1 cellular context compared by ENCODE assay signal in genomic region chr3:50260027-50260941, GRCh38.
TF ChIP-seq lines count a peak whose summit lies in the region.

No MANE protein-coding gene starts in this region.

TF ChIP-seq in K562, 482 proteins besides CTCF, POLR2A, EP300 and RAD21 (continued from another document):
- TF ChIP-seq NKRF (IDR thresholded peaks at IDR 0.05; ENCODE audit: borderline replicate concordance) (no peak), HMGN3 (IDR thresholded peaks at IDR 0.05; ENCODE audit: borderline replicate concordance, extremely low read depth, insufficient read length, low read depth, low read length) (peak; percentile 81), ZNF124 (CRISPR knock-in tag; IDR thresholded peaks at IDR 0.05) (no peak), CBX1 (IDR thresholded peaks at IDR 0.05; ENCODE audit: low read depth) (no peak), POLR2G (IDR thresholded peaks at IDR 0.05; ENCODE audit: low read depth, low read length) (peak; percentile 78), ZNF140 (CRISPR knock-in tag; IDR thresholded peaks at IDR 0.05) (no peak), ATF1 (CRISPR knock-in tag; IDR thresholded peaks at IDR 0.05) (peak; percentile 32; the same call in 1 of the 2 replicates), ATF1 (tag; IDR thresholded peaks at IDR 0.05) (peak; percentile 84), RBFOX2 (IDR thresholded peaks at IDR 0.05; ENCODE audit: low read depth, low read length) (peak; percentile 77), MBD2 (IDR thresholded peaks at IDR 0.05; ENCODE audit: borderline replicate concordance, low read depth) (no peak), ZKSCAN8 (CRISPR knock-in tag; IDR thresholded peaks at IDR 0.05) (no peak), GMEB1 (CRISPR knock-in tag; IDR thresholded peaks at IDR 0.05) (0 out of 2 replicates have a peak, but pooled peaks have one; percentile 27), ZBTB12 (CRISPR knock-in tag; IDR thresholded peaks at IDR 0.05) (peak; percentile 66; the same call in 1 of the 2 replicates), ZBTB1 (CRISPR knock-in tag; IDR thresholded peaks at IDR 0.05; ENCODE audit: borderline replicate concordance, low read depth) (0 out of 2 replicates have a peak, but pooled peaks have one; percentile 22), ESRRA (IDR thresholded peaks at IDR 0.05; ENCODE audit: borderline replicate concordance, low read depth) (peak; percentile 32; the same call in 1 of the 2 replicates), JUND (IDR thresholded peaks at IDR 0.05; ENCODE audit: borderline replicate concordance, low read depth, low read length) (peak; percentile 95), JUND (tag; IDR thresholded peaks at IDR 0.05; ENCODE audit: borderline replicate concordance, low read depth, low read length) (peak; percentile 88; the same call in 1 of the 3 replicates), DPF2 (IDR thresholded peaks at IDR 0.05) (no peak), FOXM1 (IDR thresholded peaks at IDR 0.05; ENCODE audit: low read depth) (no peak), FOXM1 (CRISPR knock-in tag; IDR thresholded peaks at IDR 0.05; ENCODE audit: low read depth) (no peak; the same call in 1 of the 2 replicates), PURB (CRISPR knock-in tag; IDR thresholded peaks at IDR 0.05; ENCODE audit: low read depth) (no peak), MYC (IDR thresholded peaks at IDR 0.05; ENCODE audit: low read depth, low read length) (peak; percentile 63), MYC (CRISPR knock-in tag; IDR thresholded peaks at IDR 0.05; ENCODE audit: borderline replicate concordance, low read depth) (no peak), VEZF1 (CRISPR knock-in tag; IDR thresholded peaks at IDR 0.05) (peak; percentile 42; the same call in 1 of the 2 replicates), FOSL1 (tag; conservative IDR thresholded peaks at IDR 0.05) (0 out of 2 replicates have a peak, but pooled peaks have one; percentile 36), STAG1 (CRISPR knock-in tag; IDR thresholded peaks at IDR 0.05; ENCODE audit: borderline replicate concordance) (peak; percentile 54; the same call in 1 of the 2 replicates), POLR2B (IDR thresholded peaks at IDR 0.05; ENCODE audit: low read depth, partially characterized antibody) (no peak), TCF7 (IDR thresholded peaks at IDR 0.05; ENCODE audit: borderline replicate concordance) (peak; percentile 69; the same call in 1 of the 2 replicates), ATF3 (IDR thresholded peaks at IDR 0.05) (peak; percentile 81), ATF3 (CRISPR knock-in tag; conservative IDR thresholded peaks at IDR 0.05) (no peak), RUNX1 (IDR thresholded peaks at IDR 0.05; ENCODE audit: low read depth) (0 out of 2 replicates have a peak, but pooled peaks have one; percentile 3), MEF2A (IDR thresholded peaks at IDR 0.05; ENCODE audit: control insufficient read depth, low read depth, low read length) (no peak), ATF6 (CRISPR knock-in tag; IDR thresholded peaks at IDR 0.05) (0 out of 2 replicates have a peak, but pooled peaks have one; percentile 52), BHLHE40 (IDR thresholded peaks at IDR 0.05; ENCODE audit: low read length) (peak; percentile 73), PTBP1 (IDR thresholded peaks at IDR 0.05; ENCODE audit: low read depth, low read length) (no peak)
